Comparison of ENCODE assay signal across 18 cellular contexts in genomic region chr3:138441742-138442141, GRCh38. TPM values are rescaled to one million over a fixed set of nuclear protein-coding genes. Genes with fewer than 3 reads are reported as not detected.
DNase-seq lines count a peak whose midpoint lies in the region; ATAC-seq and TF ChIP-seq lines count a peak whose summit lies in the region.
"Had no signal": no experiment of that assay in that cellular context is flagged by ENCODE, and none has a peak within 500 bp of the region (broad histone marks: within the 10 kb centered on the region; RNA-seq: fewer than 3 reads in every experiment).

No MANE protein-coding gene starts in this region.

- no peak overlapping the region for H3K27ac Mint-ChIP-seq in CD8-positive, alpha-beta T cell
- H3K27ac Mint-ChIP-seq: activated CD4-positive, alpha-beta memory T cell treated with anti-CD3 and anti-CD28 coated beads for 36 hours; activated T-helper 1 cell treated with anti-CD3 and anti-CD28 coated beads, Interleukin-12 subunit alpha, Interleukin-12 subunit beta, Interleukin-2, Interleukin-4 antibody, amounts not matched to agents 30 ng/mL and 10 ng/mL and 1 ng/mL, durations not matched to agents 14 hours and 24 hours and 36 hours; CD4-positive, alpha-beta memory T cell had no signal

- POLR2A ChIA-PET in CD8-positive, alpha-beta T cell (lab: Charles Lee) = no interaction called here

- H3K4me1 ChIP-seq in left ventricle myocardium inferior (peaks cover 11% of the 10 kb centered on the region), foreskin keratinocyte (peaks cover 6% of the 10 kb centered on the region)
- no peaks in the 10 kb centered on the region for H3K4me1 ChIP-seq in CD8-positive, alpha-beta T cell (ENCODE audit: insufficient read depth, low read length)

- intact Hi-C loops in cardiac septum (cut with DNase I) = no loop called here
- intact Hi-C loops in left ventricle myocardium inferior (cut with micrococcal nuclease) = no loop called here
- intact Hi-C loops in CD8-positive, alpha-beta T cell (cut with DNase I, micrococcal nuclease) = no loop called here

- no peak overlapping the region for H3K4me3 Mint-ChIP-seq in CD8-positive, alpha-beta T cell
- H3K4me3 Mint-ChIP-seq: activated CD4-positive, alpha-beta memory T cell treated with anti-CD3 and anti-CD28 coated beads for 36 hours; activated T-helper 1 cell treated with anti-CD3 and anti-CD28 coated beads, Interleukin-12 subunit alpha, Interleukin-12 subunit beta, Interleukin-2, Interleukin-4 antibody, amounts not matched to agents 30 ng/mL and 10 ng/mL and 1 ng/mL, durations not matched to agents 14 hours and 24 hours and 36 hours; CD4-positive, alpha-beta memory T cell had no signal

- no peaks in the 10 kb centered on the region for H3K4me1 Mint-ChIP-seq in CD8-positive, alpha-beta T cell (ENCODE audit: low read depth)

- ATAC-seq in foreskin keratinocyte (peak; percentile 39), HG02642 (IDR thresholded peaks at IDR 0.05; ENCODE audit: poor library complexity, unreplicated experiment) (no peak), HG03280 (IDR thresholded peaks at IDR 0.05; ENCODE audit: unreplicated experiment) (no peak)
- no peak for ATAC-seq in CD8-positive, alpha-beta T cell
- ATAC-seq: heart left ventricle, mucosa of descending colon had no signal

- TF ChIP-seq CTCF in left ventricle myocardium inferior (IDR thresholded peaks at IDR 0.05; ENCODE audit: borderline replicate concordance) (no peak), foreskin keratinocyte (conservative IDR thresholded peaks at IDR 0.05) (no peak)
- TF ChIP-seq CTCF in CD8-positive, alpha-beta T cell (IDR thresholded peaks at IDR 0.05) = no peak

- no peak overlapping the region for H3K4me3 ChIP-seq in left ventricle myocardium inferior
- no peak overlapping the region for H3K4me3 ChIP-seq in CD8-positive, alpha-beta T cell (ENCODE audit: low read depth, low read length)
- H3K4me3 ChIP-seq: heart left ventricle, mucosa of descending colon, SK-N-MC, thyroid gland had no signal

- no peaks in the 10 kb centered on the region for H3K36me3 Mint-ChIP-seq in CD8-positive, alpha-beta T cell
- H3K36me3 Mint-ChIP-seq: activated CD4-positive, alpha-beta memory T cell treated with anti-CD3 and anti-CD28 coated beads for 36 hours; CD4-positive, alpha-beta memory T cell had no signal

- H3K9me3 Mint-ChIP-seq in CD8-positive, alpha-beta T cell = no peaks in the 10 kb centered on the region
- H3K9me3 Mint-ChIP-seq: activated CD4-positive, alpha-beta memory T cell treated with anti-CD3 and anti-CD28 coated beads for 36 hours; activated T-helper 1 cell treated with anti-CD3 and anti-CD28 coated beads, Interleukin-12 subunit alpha, Interleukin-12 subunit beta, Interleukin-2, Interleukin-4 antibody, amounts not matched to agents 30 ng/mL and 10 ng/mL and 1 ng/mL, durations not matched to agents 14 hours and 24 hours and 36 hours; CD4-positive, alpha-beta memory T cell had no signal

- no peaks in the 10 kb centered on the region for H3K36me3 ChIP-seq in left ventricle myocardium inferior
- no peaks in the 10 kb centered on the region for H3K36me3 ChIP-seq in CD8-positive, alpha-beta T cell (ENCODE audit: insufficient read depth, low read length)
- H3K36me3 ChIP-seq: heart left ventricle, thyroid gland had no signal

- H3K27ac ChIP-seq in left ventricle myocardium inferior (replicated peaks) = no peak overlapping the region
- no peak overlapping the region for H3K27ac ChIP-seq in foreskin keratinocyte
- no peak overlapping the region for H3K27ac ChIP-seq in CD8-positive, alpha-beta T cell (ENCODE audit: low read depth, low read length)
- H3K27ac ChIP-seq: heart left ventricle, SK-N-MC had no signal

- peaks cover 6% of the 10 kb centered on the region for H3K27me3 ChIP-seq in left ventricle myocardium inferior (ENCODE audit: low read depth)
- H3K27me3 ChIP-seq in foreskin keratinocyte = peaks cover 3% of the 10 kb centered on the region
- no peaks in the 10 kb centered on the region for H3K27me3 ChIP-seq in CD8-positive, alpha-beta T cell (ENCODE audit: insufficient read depth, low read length)
- H3K27me3 ChIP-seq: heart left ventricle, thyroid gland had no signal

- CTCF ChIA-PET in CD8-positive, alpha-beta T cell (lab: Charles Lee) = interaction anchor here (0.7 kb wide), 1 partner anchor 57 kb away, joined by 3 read pairs; no protein-coding TSS in a partner anchor

- DNase-seq in cardiac septum (ENCODE audit: low spot score) (peak; percentile 12), left ventricle myocardium inferior (no peak), SW480 (ENCODE audit: low spot score) (peak; percentile 14), foreskin keratinocyte (no peak)
- DNase-seq in CD8-positive, alpha-beta T cell = no peak
- DNase-seq in activated naive CD4-positive, alpha-beta T cell treated with Interleukin-2 at 50 U/mL for 16 hours = no peak
- DNase-seq: activated CD4-positive, alpha-beta memory T cell treated with anti-CD3 and anti-CD28 coated beads for 36 hours; CD4-positive, alpha-beta memory T cell; kidney; mucosa of descending colon; NCI-H146; NCI-H446 treated with DMSO at 0.1 percent for 48 hours had no signal

- H3K9me3 ChIP-seq in left ventricle myocardium inferior (replicated peaks) = no peaks in the 10 kb centered on the region
- no peaks in the 10 kb centered on the region for H3K9me3 ChIP-seq in CD8-positive, alpha-beta T cell (ENCODE audit: low read length)
- H3K9me3 ChIP-seq: heart left ventricle, mucosa of descending colon, thyroid gland had no signal

- peaks cover 15% of the 10 kb centered on the region for H3K27me3 Mint-ChIP-seq in CD8-positive, alpha-beta T cell (ENCODE audit: low read depth)

RNA-seq across cellular contexts. Expression of gene ESYT3, which starts 7.3 kb away (rescaled TPM):
- total RNA-seq in cardiac septum = 2.4 TPM
- total RNA-seq in left ventricle myocardium inferior = 1.0 TPM
- total RNA-seq in foreskin keratinocyte = 0.78 and 0.92 TPM in 2 replicates
- polyA plus RNA-seq in foreskin keratinocyte = 0.29 and 0.39 TPM in 2 replicates
- total RNA-seq in CD8-positive, alpha-beta T cell = not detected
- polyA plus RNA-seq: CD4-positive, alpha-beta memory T cell had no signal

Comparison
In these comparisons a context has a peak if more than half of its experiments do, and no peak if none do; other contexts are left out.
1. DNase-seq: peak in cardiac septum (single experiment) and SW480 (single experiment); none in left ventricle myocardium inferior (single experiment), foreskin keratinocyte (0 of 2), CD8-positive, alpha-beta T cell (0 of 7) and activated naive CD4-positive, alpha-beta T cell treated with Interleukin-2 at 50 U/mL for 16 hours (single experiment).